8 cellular contexts compared by ENCODE assay signal in genomic region chr11:2944953-2945756, GRCh38. TPM values are rescaled to one million over a fixed set of nuclear protein-coding genes. Genes with fewer than 3 reads are reported as not detected.
DNase-seq lines count a peak whose midpoint lies in the region; ATAC-seq, FAIRE-seq and TF ChIP-seq lines count a peak whose summit lies in the region.

No MANE protein-coding gene starts in this region.

- no peak overlapping the region for H3K27ac ChIP-seq in CD8-positive, alpha-beta memory T cell (ENCODE audit: low read depth, low read length)
- H3K27ac ChIP-seq in duodenal mucosa (ENCODE audit: low read depth, low read length) = no peak overlapping the region
- peak overlapping the region; percentile 64 to 79 for H3K27ac ChIP-seq in left lung

- H3K9ac ChIP-seq in duodenal mucosa (ENCODE audit: low read depth in 1 of 2, low read length in 2 of 2) = no peak overlapping the region

- CTCF ChIA-PET in CD8-positive, alpha-beta memory T cell (lab: Charles Lee) = interaction anchor here (1.0 to 1.5 kb wide), 3 partner anchors 16 to 414 kb away, joined by 4 read pairs; partner anchors contain the start of gene PHLDA2

- H3K4me3 ChIP-seq in CD8-positive, alpha-beta memory T cell (ENCODE audit: low read length) = no peak overlapping the region
- H3K4me3 ChIP-seq in duodenal mucosa (ENCODE audit: low read depth in 1 of 2, low read length in 2 of 2) = peak overlapping the region; percentile 39 to 46
- H3K4me3 ChIP-seq in left lung = peak overlapping the region in 1 of 2 donors; percentile 3

- H3K9me3 Mint-ChIP-seq in CD8-positive, alpha-beta memory T cell = no peaks in the 10 kb centered on the region
- no peaks in the 10 kb centered on the region for H3K9me3 Mint-ChIP-seq in T-helper 2 cell treated with Interferon-gamma antibody and Interleukin-4, amounts not matched to agents 5 μg/mL and 100 μg/mL, for 36 hours

- POLR2A ChIA-PET in CD8-positive, alpha-beta memory T cell (lab: Charles Lee) = no interaction called here

- H3K4me1 Mint-ChIP-seq in CD8-positive, alpha-beta memory T cell = peaks cover 30 to 78% (median 32%) of the 10 kb centered on the region in 3 donors
- peaks cover 32% of the 10 kb centered on the region for H3K4me1 Mint-ChIP-seq in T-helper 2 cell treated with Interferon-gamma antibody and Interleukin-4, amounts not matched to agents 5 μg/mL and 100 μg/mL, for 36 hours (ENCODE audit: low read depth)

- H3K27me3 ChIP-seq in CD8-positive, alpha-beta memory T cell (ENCODE audit: insufficient read depth, low read length, poor library complexity, severe bottlenecking) = no peaks in the 10 kb centered on the region
- no peaks in the 10 kb centered on the region for H3K27me3 ChIP-seq in duodenal mucosa (ENCODE audit: control insufficient read depth in 1 of 2, insufficient read depth in 2 of 2, low read length in 2 of 2)
- H3K27me3 ChIP-seq in left lung = no peaks in the 10 kb centered on the region

- peak overlapping the region in 3 of 7 donors; percentile 12 to 37 (median 29) for H3K4me3 Mint-ChIP-seq in CD8-positive, alpha-beta memory T cell
- peak overlapping the region; percentile 45 for H3K4me3 Mint-ChIP-seq in T-helper 2 cell treated with Interferon-gamma antibody and Interleukin-4, amounts not matched to agents 5 μg/mL and 100 μg/mL, for 36 hours

- peak overlapping the region; percentile 24 to 90 (median 72) for H3K27ac Mint-ChIP-seq in CD8-positive, alpha-beta memory T cell
- peak overlapping the region; percentile 73 for H3K27ac Mint-ChIP-seq in T-helper 2 cell treated with Interferon-gamma antibody and Interleukin-4, amounts not matched to agents 5 μg/mL and 100 μg/mL, for 36 hours

- ATAC-seq in left lung = peak; percentile 90

- DNase-seq in CD8-positive, alpha-beta memory T cell = peak in 1 of 5 donors; percentile 46
- peak; percentile 56 for DNase-seq in T-helper 2 cell treated with Interferon-gamma antibody and Interleukin-4, amounts not matched to agents 5 μg/mL and 100 μg/mL, for 36 hours (ENCODE audit: low spot score)
- peak; percentile 96 to 97 for DNase-seq in left lung
- peak; percentile 33 for DNase-seq in stimulated activated CD4-positive, alpha-beta T cell treated with anti-CD3 and anti-CD28 coated beads, Interleukin-2, amount 100 ng/mL, for 4 hours (ENCODE audit: low read depth)
- no peak for DNase-seq in NCI-H1930 (lab: John Stamatoyannopoulos, UW)
- DNase-seq in SHP77 (lab: John Stamatoyannopoulos, UW) = no peak
- no peak for DNase-seq in HTR-8/SVneo (ENCODE audit: insufficient read length, low spot score)

- TF ChIP-seq CTCF in left lung (IDR thresholded peaks at IDR 0.05) = no peak

- peaks cover 29% of the 10 kb centered on the region for H3K36me3 ChIP-seq in CD8-positive, alpha-beta memory T cell (ENCODE audit: insufficient read depth, low read length)
- H3K36me3 ChIP-seq in duodenal mucosa (ENCODE audit: control insufficient read depth in 1 of 2, insufficient read depth in 2 of 2, low read length in 2 of 2) = peaks cover 14 to 48% of the 10 kb centered on the region in 2 donors
- peaks cover 0 to 55% of the 10 kb centered on the region in 2 donors for H3K36me3 ChIP-seq in left lung

- peaks cover 0 to 69% (median 13%) of the 10 kb centered on the region in 3 donors for H3K36me3 Mint-ChIP-seq in CD8-positive, alpha-beta memory T cell
- peaks cover 55% of the 10 kb centered on the region for H3K36me3 Mint-ChIP-seq in T-helper 2 cell treated with Interferon-gamma antibody and Interleukin-4, amounts not matched to agents 5 μg/mL and 100 μg/mL, for 36 hours (ENCODE audit: low read depth)

- peaks cover 20% of the 10 kb centered on the region for H3K4me1 ChIP-seq in CD8-positive, alpha-beta memory T cell (ENCODE audit: insufficient read depth, low read length)
- H3K4me1 ChIP-seq in duodenal mucosa (ENCODE audit: control insufficient read depth in 1 of 2, insufficient read depth in 2 of 2, low read length in 2 of 2) (peaks cover 36 to 42% of the 10 kb centered on the region in 2 donors), left lung (peaks cover 8 to 42% of the 10 kb centered on the region in 2 donors)

- intact Hi-C loops in left lung (cut with DNase I) = no loop called here

- no peak for FAIRE-seq in HTR-8/SVneo (lab: Jason Lieb, UNC)

- peaks cover 0 to 1% of the 10 kb centered on the region in 2 donors for H3K27me3 Mint-ChIP-seq in CD8-positive, alpha-beta memory T cell
- H3K27me3 Mint-ChIP-seq in T-helper 2 cell treated with Interferon-gamma antibody and Interleukin-4, amounts not matched to agents 5 μg/mL and 100 μg/mL, for 36 hours (ENCODE audit: low read depth) = no peaks in the 10 kb centered on the region

- no peaks in the 10 kb centered on the region for H3K9me3 ChIP-seq in CD8-positive, alpha-beta memory T cell (ENCODE audit: low read length)
- no peaks in the 10 kb centered on the region for H3K9me3 ChIP-seq in duodenal mucosa (ENCODE audit: control insufficient read depth in 1 of 2, low read length in 2 of 2)
- H3K9me3 ChIP-seq in left lung = no peaks in the 10 kb centered on the region

RNA-seq across cellular contexts. Expression of gene PHLDA2, which starts 15.9 kb away (rescaled TPM):
- 1 to 10 TPM; 2.1 to 2.9 TPM for total RNA-seq in CD8-positive, alpha-beta memory T cell
- polyA plus RNA-seq in CD8-positive, alpha-beta memory T cell = 1.3 TPM
- 10 to 100 TPM; 28.3 to 50.0 TPM for total RNA-seq in left lung

RNA-seq across cellular contexts. Expression of gene NAP1L4, which starts 47.0 kb away (rescaled TPM):
- 100 to 1,000 TPM; 273 to 280 TPM for total RNA-seq in CD8-positive, alpha-beta memory T cell
- polyA plus RNA-seq in CD8-positive, alpha-beta memory T cell = 163 TPM
- 100 to 1,000 TPM; 101 to 122 TPM for total RNA-seq in left lung

RNA-seq across cellular contexts. Expression of gene CDKN1C, which starts 59.6 kb away (rescaled TPM):
- total RNA-seq in CD8-positive, alpha-beta memory T cell = 1 to 10 TPM; 1.0 to 1.1 TPM
- 0.49 TPM for polyA plus RNA-seq in CD8-positive, alpha-beta memory T cell
- 10 to 100 TPM; 18.0 to 31.7 TPM for total RNA-seq in left lung

Comparison
In these comparisons a context has a peak if more than half of its experiments do, and no peak if none do; other contexts are left out.
1. DNase-seq: peak in T-helper 2 cell treated with Interferon-gamma antibody and Interleukin-4, amounts not matched to agents 5 μg/mL and 100 μg/mL, for 36 hours (single experiment), left lung (2 of 2) and stimulated activated CD4-positive, alpha-beta T cell treated with anti-CD3 and anti-CD28 coated beads, Interleukin-2, amount 100 ng/mL, for 4 hours (single experiment); none in NCI-H1930 (0 of 2), SHP77 (0 of 2) and HTR-8/SVneo (single experiment).
2. H3K27ac ChIP-seq: peak in left lung (2 of 2); none in CD8-positive, alpha-beta memory T cell (single experiment) and duodenal mucosa (single experiment).
3. RNA of gene PHLDA2, which starts 15.9 kb away (total RNA-seq): 28.3 to 50.0 TPM in left lung; 2.1 to 2.9 TPM in CD8-positive, alpha-beta memory T cell; every median in the first group is over 4 times any median in the second.
4. RNA of gene CDKN1C, which starts 59.6 kb away (total RNA-seq): 18.0 to 31.7 TPM in left lung; 1.0 to 1.1 TPM in CD8-positive, alpha-beta memory T cell; every median in the first group is over 4 times any median in the second.